In genomic region chr1:205447457-205448415, GRCh38 we compare ENCODE assay signal across 1 cellular context.
TF ChIP-seq lines count a peak whose summit lies in the region.

No MANE protein-coding gene starts in this region.

TF ChIP-seq in HepG2, 621 proteins besides CTCF, POLR2A, EP300 and RAD21:
- TF ChIP-seq TEAD3 (CRISPR knock-in tag; optimal IDR thresholded peaks at IDR 0.05; ENCODE audit: borderline replicate concordance) (peak; percentile 16), MYNN (CRISPR knock-in tag; IDR thresholded peaks at IDR 0.05; ENCODE audit: low read depth) (no peak), SP5 (CRISPR knock-in tag; IDR thresholded peaks at IDR 0.05; ENCODE audit: borderline replicate concordance, low read depth) (0 out of 2 replicates have a peak, but pooled peaks have one; percentile 13), TBX2 (CRISPR knock-in tag; IDR thresholded peaks at IDR 0.05; ENCODE audit: borderline replicate concordance) (peak; percentile 51; the same call in 1 of the 2 replicates), RBFOX2 (IDR thresholded peaks at IDR 0.05; ENCODE audit: low read depth, low read length) (0 out of 2 replicates have a peak, but pooled peaks have one; percentile 50), ZNF687 (CRISPR knock-in tag; IDR thresholded peaks at IDR 0.05) (peak; percentile 39; the same call in 1 of the 2 replicates), ZMYM3 (CRISPR knock-in tag; IDR thresholded peaks at IDR 0.05) (peak; percentile 95), NRL (CRISPR knock-in tag; IDR thresholded peaks at IDR 0.05; ENCODE audit: borderline replicate concordance) (peak; percentile 15; the same call in 1 of the 2 replicates), POLR2G (IDR thresholded peaks at IDR 0.05; ENCODE audit: low read depth, low read length) (peak; percentile 27; the same call in 1 of the 2 replicates), MED8 (CRISPR knock-in tag; IDR thresholded peaks at IDR 0.05; ENCODE audit: insufficient replicate concordance) (no peak), ZNF121 (CRISPR knock-in tag; IDR thresholded peaks at IDR 0.05) (peak; percentile 40; the same call in 1 of the 2 replicates), SP1 (IDR thresholded peaks at IDR 0.05) (no peak), SP1 (CRISPR knock-in tag; IDR thresholded peaks at IDR 0.05) (0 out of 2 replicates have a peak, but pooled peaks have one; percentile 11), KDM1A (CRISPR knock-in tag; IDR thresholded peaks at IDR 0.05) (no peak; the same call in 1 of the 2 replicates), ZNF281 (CRISPR knock-in tag; IDR thresholded peaks at IDR 0.05; ENCODE audit: borderline replicate concordance) (peak; percentile 33; the same call in 1 of the 2 replicates), POLR2AphosphoS2 (IDR thresholded peaks at IDR 0.05; ENCODE audit: low read depth, low read length) (no peak), RCOR2 (CRISPR knock-in tag; IDR thresholded peaks at IDR 0.05) (peak; percentile 41; the same call in 1 of the 2 replicates), SSRP1 (CRISPR knock-in tag; IDR thresholded peaks at IDR 0.05) (no peak), ZNF343 (CRISPR knock-in tag; IDR thresholded peaks at IDR 0.05) (0 out of 2 replicates have a peak, but pooled peaks have one; percentile 44), MAZ (IDR thresholded peaks at IDR 0.05; ENCODE audit: borderline replicate concordance, low read depth, low read length) (no peak), MAZ (CRISPR knock-in tag; IDR thresholded peaks at IDR 0.05; ENCODE audit: low read depth) (peak; percentile 41; the same call in 1 of the 2 replicates), ZNF7 (CRISPR knock-in tag; IDR thresholded peaks at IDR 0.05) (peak; percentile 96), SP4 (CRISPR knock-in tag; IDR thresholded peaks at IDR 0.05) (0 out of 2 replicates have a peak, but pooled peaks have one; percentile 7), AGO2 (optimal IDR thresholded peaks at IDR 0.05; ENCODE audit: low read depth, low read length) (peak; percentile 66), FOSL2 (CRISPR knock-in tag; IDR thresholded peaks at IDR 0.05) (peak; percentile 11; the same call in 1 of the 2 replicates), ZNF660 (CRISPR knock-in tag; IDR thresholded peaks at IDR 0.05; ENCODE audit: borderline replicate concordance, low read depth) (no peak), MTF1 (CRISPR knock-in tag; IDR thresholded peaks at IDR 0.05) (no peak), ZNF788 (CRISPR knock-in tag; IDR thresholded peaks at IDR 0.05; ENCODE audit: borderline replicate concordance) (peak; percentile 24; the same call in 1 of the 2 replicates), TAF1 (CRISPR knock-in tag; IDR thresholded peaks at IDR 0.05) (peak; percentile 20; the same call in 1 of the 2 replicates), GATAD1 (CRISPR knock-in tag; IDR thresholded peaks at IDR 0.05) (no peak), PBX2 (CRISPR knock-in tag; IDR thresholded peaks at IDR 0.05) (peak; percentile 68), RBM22 (optimal IDR thresholded peaks at IDR 0.05; ENCODE audit: low read length) (peak; percentile 33), STAT5B (CRISPR knock-in tag; IDR thresholded peaks at IDR 0.05) (no peak), XRCC5 (optimal IDR thresholded peaks at IDR 0.05; ENCODE audit: low read length) (peak; percentile 12), ZNF276 (CRISPR knock-in tag; IDR thresholded peaks at IDR 0.05; ENCODE audit: low read depth) (0 out of 2 replicates have a peak, but pooled peaks have one; percentile 23), LBX2 (CRISPR knock-in tag; IDR thresholded peaks at IDR 0.05; ENCODE audit: borderline replicate concordance) (no peak), PRMT3 (CRISPR knock-in tag; IDR thresholded peaks at IDR 0.05; ENCODE audit: borderline replicate concordance, low read depth) (0 out of 2 replicates have a peak, but pooled peaks have one; percentile 16), HDAC2 (CRISPR knock-in tag; IDR thresholded peaks at IDR 0.05) (peak; percentile 37)
- TF ChIP-seq, protein P1, sequence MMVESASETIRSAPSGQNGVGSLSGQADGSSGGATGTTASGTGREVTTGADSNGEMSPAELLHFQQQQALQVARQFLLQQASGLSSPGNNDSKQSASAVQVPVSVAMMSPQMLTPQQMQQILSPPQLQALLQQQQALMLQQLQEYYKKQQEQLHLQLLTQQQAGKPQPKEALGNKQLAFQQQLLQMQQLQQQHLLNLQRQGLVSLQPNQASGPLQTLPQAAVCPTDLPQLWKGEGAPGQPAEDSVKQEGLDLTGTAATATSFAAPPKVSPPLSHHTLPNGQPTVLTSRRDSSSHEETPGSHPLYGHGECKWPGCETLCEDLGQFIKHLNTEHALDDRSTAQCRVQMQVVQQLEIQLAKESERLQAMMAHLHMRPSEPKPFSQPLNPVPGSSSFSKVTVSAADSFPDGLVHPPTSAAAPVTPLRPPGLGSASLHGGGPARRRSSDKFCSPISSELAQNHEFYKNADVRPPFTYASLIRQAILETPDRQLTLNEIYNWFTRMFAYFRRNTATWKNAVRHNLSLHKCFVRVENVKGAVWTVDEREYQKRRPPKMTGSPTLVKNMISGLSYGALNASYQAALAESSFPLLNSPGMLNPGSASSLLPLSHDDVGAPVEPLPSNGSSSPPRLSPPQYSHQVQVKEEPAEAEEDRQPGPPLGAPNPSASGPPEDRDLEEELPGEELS (CRISPR knock-in tag; IDR thresholded peaks at IDR 0.05) = no peak
- TF ChIP-seq, protein P2, sequence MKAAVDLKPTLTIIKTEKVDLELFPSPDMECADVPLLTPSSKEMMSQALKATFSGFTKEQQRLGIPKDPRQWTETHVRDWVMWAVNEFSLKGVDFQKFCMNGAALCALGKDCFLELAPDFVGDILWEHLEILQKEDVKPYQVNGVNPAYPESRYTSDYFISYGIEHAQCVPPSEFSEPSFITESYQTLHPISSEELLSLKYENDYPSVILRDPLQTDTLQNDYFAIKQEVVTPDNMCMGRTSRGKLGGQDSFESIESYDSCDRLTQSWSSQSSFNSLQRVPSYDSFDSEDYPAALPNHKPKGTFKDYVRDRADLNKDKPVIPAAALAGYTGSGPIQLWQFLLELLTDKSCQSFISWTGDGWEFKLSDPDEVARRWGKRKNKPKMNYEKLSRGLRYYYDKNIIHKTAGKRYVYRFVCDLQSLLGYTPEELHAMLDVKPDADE (CRISPR knock-in tag; IDR thresholded peaks at IDR 0.05) = no peak
